ENCODE assay signal across 14 cellular contexts in the genomic region with DNA sequence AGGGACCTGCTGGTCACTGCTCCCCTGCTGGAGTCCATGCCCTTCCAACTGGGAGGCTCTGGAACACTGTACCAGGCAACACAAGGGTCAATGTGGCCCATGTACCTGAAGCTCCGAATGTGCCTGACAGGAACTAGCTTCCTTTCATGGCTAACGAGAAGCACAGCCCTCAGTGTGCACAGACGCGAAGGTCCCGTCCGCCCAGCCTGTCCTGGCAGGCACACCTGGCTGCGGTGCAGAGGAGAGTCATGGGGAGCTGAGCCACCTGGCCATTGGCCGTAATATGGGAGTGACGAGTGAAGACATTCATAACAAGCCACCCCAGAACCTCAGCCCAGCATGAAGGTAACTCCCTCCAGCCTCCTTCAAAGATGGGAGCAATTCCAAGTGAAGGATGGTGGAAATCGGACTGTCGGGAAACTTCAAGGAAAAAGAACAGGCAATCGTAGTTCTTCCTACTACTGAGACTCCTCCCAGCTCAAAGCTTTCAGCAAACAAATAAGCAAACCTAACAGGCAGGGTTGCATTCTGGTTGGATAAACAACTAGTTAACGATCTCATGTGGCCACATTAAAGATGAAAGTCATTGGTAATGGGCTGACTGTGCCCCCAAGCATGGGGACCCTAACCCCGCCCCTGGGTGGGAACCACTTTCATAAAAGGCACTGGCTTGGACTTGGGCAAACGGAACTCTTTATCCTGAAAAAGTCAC. TPM values are rescaled to one million over a fixed set of nuclear protein-coding genes. Genes with fewer than 3 reads are reported as not detected.
DNase-seq lines count a peak whose midpoint lies in the region; ATAC-seq and TF ChIP-seq lines count a peak whose summit lies in the region.
"Had no signal": no experiment of that assay in that cellular context is flagged by ENCODE, and none has a peak within 500 bp of the region (broad histone marks: within the 10 kb centered on the region; RNA-seq: fewer than 3 reads in every experiment).

No MANE protein-coding gene starts in this region.

- H3K23ac ChIP-seq in neuronal stem cell (ENCODE audit: low read depth, low read length, poor library complexity), result no peak overlapping the region

- TF ChIP-seq CTCF in esophagus squamous epithelium (IDR thresholded peaks at IDR 0.05), result no peak

- H3K27ac ChIP-seq in esophagus squamous epithelium (peak overlapping the region; percentile 29 to 78 (median 61)), skeletal muscle tissue (ENCODE audit: low read depth, low read length) (peak overlapping the region; percentile 72), neuronal stem cell (replicated peaks; ENCODE audit: low read length) (no peak overlapping the region)
- H3K27ac ChIP-seq: KMS-11, PC-9 had no signal

- no peak overlapping the region for H2BK15ac ChIP-seq in neuronal stem cell (ENCODE audit: low read length)

- no peak for TF ChIP-seq POLR2A in esophagus squamous epithelium (IDR thresholded peaks at IDR 0.05)

- H3K9me3 ChIP-seq in adipocyte (ENCODE audit: control insufficient read depth, low read length), result no peaks in the 10 kb centered on the region
- H3K9me3 ChIP-seq in esophagus squamous epithelium, result no peaks in the 10 kb centered on the region
- H3K9me3 ChIP-seq in skeletal muscle tissue (ENCODE audit: control insufficient read depth in 3 of 3, low read length in 3 of 3), result no peaks in the 10 kb centered on the region
- no peaks in the 10 kb centered on the region for H3K9me3 ChIP-seq in neuronal stem cell (replicated peaks in 1 of 2; ENCODE audit: control insufficient read depth in 2 of 2, insufficient read depth in 1 of 2, low read depth in 1 of 2, low read length in 2 of 2)

- H2BK12ac ChIP-seq in neuronal stem cell (ENCODE audit: low read length), result no peak overlapping the region

- peaks cover 17% of the 10 kb centered on the region for H3K79me1 ChIP-seq in neuronal stem cell (ENCODE audit: low read depth, low read length)

- H2AK5ac ChIP-seq in neuronal stem cell (ENCODE audit: low read depth, low read length), result no peak overlapping the region

- H2BK120ac ChIP-seq in neuronal stem cell (ENCODE audit: low read depth, low read length), result no peak overlapping the region

- H3K4me2 ChIP-seq in neuronal stem cell (ENCODE audit: insufficient read depth, low read length, poor library complexity, severe bottlenecking), result no peak overlapping the region
- H3K4me2 ChIP-seq: KMS-11, PC-9 had no signal

- no peak for ATAC-seq in HG02623 (IDR thresholded peaks at IDR 0.05; ENCODE audit: unreplicated experiment)

- H4K91ac ChIP-seq in neuronal stem cell (ENCODE audit: low read depth, low read length, poor library complexity), result no peak overlapping the region

- H3K27me3 ChIP-seq in adipocyte (replicated peaks; ENCODE audit: control insufficient read depth, insufficient read depth, low read length), result no peaks in the 10 kb centered on the region
- no peaks in the 10 kb centered on the region for H3K27me3 ChIP-seq in esophagus squamous epithelium
- H3K27me3 ChIP-seq in skeletal muscle tissue (ENCODE audit: control insufficient read depth in 3 of 3, insufficient read depth in 3 of 3, low read length in 3 of 3), result no peaks in the 10 kb centered on the region
- no peaks in the 10 kb centered on the region for H3K27me3 ChIP-seq in neuronal stem cell (ENCODE audit: control insufficient read depth in 3 of 3, insufficient read depth in 3 of 3, low read depth in 1 of 3, low read length in 3 of 3)

- H3K36me3 ChIP-seq in adipocyte (ENCODE audit: control insufficient read depth, insufficient read depth, low read length, severe bottlenecking), result peaks cover 25% of the 10 kb centered on the region
- peaks cover 0 to 43% (median 7%) of the 10 kb centered on the region in 3 donors for H3K36me3 ChIP-seq in esophagus squamous epithelium
- H3K36me3 ChIP-seq in skeletal muscle tissue (ENCODE audit: control insufficient read depth in 3 of 3, insufficient read depth in 3 of 3, low read length in 3 of 3), result peaks cover 21 to 24% (median 22%) of the 10 kb centered on the region in 3 donors
- peaks cover 13 to 57% of the 10 kb centered on the region in 2 donors for H3K36me3 ChIP-seq in neuronal stem cell (replicated peaks in 1 of 2; ENCODE audit: control insufficient read depth in 2 of 2, insufficient read depth in 2 of 2, low read length in 2 of 2)

- H2BK5ac ChIP-seq in neuronal stem cell (ENCODE audit: low read length), result no peak overlapping the region

- H2AFZ ChIP-seq in neuronal stem cell (ENCODE audit: low read length), result no peak overlapping the region
- H2AFZ ChIP-seq: PC-9 had no signal

- H3K4me1 ChIP-seq in adipocyte (ENCODE audit: control insufficient read depth, insufficient read depth, low read length) (peaks cover 32% of the 10 kb centered on the region), esophagus squamous epithelium (peaks cover 35 to 98% (median 47%) of the 10 kb centered on the region in 3 donors), skeletal muscle tissue (ENCODE audit: control insufficient read depth in 3 of 3, insufficient read depth in 3 of 3, low read length in 3 of 3) (peaks cover 73 to 77% (median 76%) of the 10 kb centered on the region in 3 donors), neuronal stem cell (ENCODE audit: control insufficient read depth in 2 of 2, insufficient read depth in 1 of 2, low read depth in 1 of 2, low read length in 2 of 2) (peaks cover 10 to 18% of the 10 kb centered on the region in 2 donors)

- H3K9ac ChIP-seq in adipocyte (ENCODE audit: low read length) (no peak overlapping the region), skeletal muscle tissue (ENCODE audit: low read depth in 1 of 3, low read length in 3 of 3) (peak overlapping the region; percentile 36 to 77 (median 67)), neuronal stem cell (ENCODE audit: low read depth, low read length, poor library complexity) (no peak overlapping the region)
- H3K9ac ChIP-seq: KMS-11 had no signal

- H3K18ac ChIP-seq in neuronal stem cell (ENCODE audit: low read length), result no peak overlapping the region

- DNase-seq in NCI-H82 treated with DMSO at 0.1 percent for 48 hours (lab: John Stamatoyannopoulos, UW; ENCODE audit: unreplicated experiment), result peak; percentile 14
- no peak for DNase-seq in NCI-H82 (lab: John Stamatoyannopoulos, UW)
- DNase-seq in adipocyte (ENCODE audit: low read depth), result peak; percentile 4
- DNase-seq in esophagus squamous epithelium (lab: John Stamatoyannopoulos, UW), result no peak
- no peak for DNase-seq in neuronal stem cell (ENCODE audit: low spot score)
- DNase-seq in RPMI8226, result no peak
- DNase-seq: activated naive CD4-positive, alpha-beta T cell; CD8-positive, alpha-beta memory T cell; NCI-H446; PC-9; stimulated activated CD8-positive, alpha-beta memory T cell treated with anti-CD3 and anti-CD28 coated beads, Interleukin-4, amount 100 ng/mL, for 48 hours had no signal

- H4K8ac ChIP-seq in neuronal stem cell (ENCODE audit: low read depth, low read length), result no peak overlapping the region

- WGBS in esophagus squamous epithelium, 2 donors, result 23 to 60% methylated on average over 7 to 13 of the region's 15 CpGs
- WGBS in neuronal stem cell (ENCODE audit: extremely low coverage in 2 of 2, insufficient read length in 2 of 2, insufficient replicate concordance in 1 of 2), 2 donors, result no CpG with 5 or more reads among the region's 15 CpGs

- H3K14ac ChIP-seq in neuronal stem cell (ENCODE audit: low read length), result no peak overlapping the region

- intact Hi-C loops in esophagus squamous epithelium (cut with DNase I), result no loop called here

- no peak overlapping the region for H3K4ac ChIP-seq in neuronal stem cell (ENCODE audit: low read length)

- H3K4me3 ChIP-seq in adipocyte (ENCODE audit: low read length) (no peak overlapping the region), esophagus squamous epithelium (peak overlapping the region in 1 of 4 donors; percentile 31), skeletal muscle tissue (ENCODE audit: low read length in 3 of 3) (peak overlapping the region in 2 of 3 donors; percentile 48 to 65), neuronal stem cell (ENCODE audit: low read length in 2 of 2) (peak overlapping the region in 1 of 2 donors; percentile 35)
- H3K4me3 ChIP-seq: PC-9 had no signal

RNA-seq across cellular contexts. Expression of a gene that starts 13.2 kb away (rescaled TPM):
- 10 to 100 TPM; 17.8 to 29.0 (median 20.2) TPM for total RNA-seq in esophagus squamous epithelium
- 20.9 TPM for total RNA-seq in skeletal muscle tissue
- polyA plus RNA-seq in neuronal stem cell (2013, experiment 1 of 2), result 27.7 TPM
- polyA plus RNA-seq in neuronal stem cell (2013, experiment 2 of 2), result 27.5 TPM

RNA-seq across cellular contexts. Expression of a gene that starts 52.5 kb away (rescaled TPM):
- total RNA-seq in esophagus squamous epithelium (1 to 10 TPM; 2.4 to 5.1 (median 3.2) TPM), skeletal muscle tissue (3.7 TPM)
- polyA plus RNA-seq in neuronal stem cell (2013, experiment 1 of 2), result 8.8 TPM
- 8.8 TPM for polyA plus RNA-seq in neuronal stem cell (2013, experiment 2 of 2)

Comparison
In these comparisons a context has a peak if more than half of its experiments do, and no peak if none do; other contexts are left out.
1. DNase-seq: peak in NCI-H82 treated with DMSO at 0.1 percent for 48 hours (single experiment) and adipocyte (single experiment); none in NCI-H82 (single experiment), esophagus squamous epithelium (single experiment), neuronal stem cell (single experiment) and RPMI8226 (single experiment).
2. H3K9ac ChIP-seq: peak in skeletal muscle tissue (3 of 3); none in adipocyte (single experiment) and neuronal stem cell (single experiment).